ENCODE assay signal across 17 cellular contexts in the genomic region with DNA sequence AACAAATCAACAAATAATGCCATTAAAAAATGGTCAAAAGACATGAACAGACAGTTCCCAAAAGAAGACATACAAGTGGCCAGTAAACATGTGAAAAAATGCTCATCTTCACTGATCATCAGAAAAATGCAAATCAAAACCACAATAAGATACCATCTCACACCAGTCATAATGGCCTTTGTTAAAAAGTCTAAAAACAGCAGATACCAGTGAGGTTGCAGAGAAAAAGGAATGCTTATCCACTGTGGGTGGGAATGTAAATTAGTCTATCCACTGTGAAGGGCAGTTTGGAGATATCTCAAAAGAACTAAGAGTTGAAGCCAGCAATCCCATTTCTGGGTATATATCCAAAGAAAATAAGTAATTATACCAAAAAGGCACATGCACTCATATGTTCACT.
"Had no signal": no experiment of that assay in that cellular context is flagged by ENCODE, and none has a peak within 500 bp of the region (broad histone marks: within the 10 kb centered on the region; RNA-seq: fewer than 3 reads in every experiment).

No MANE protein-coding gene starts in this region.

- H3K36me3 ChIP-seq: esophagus squamous epithelium, tibial nerve, upper lobe of right lung had no signal

- H3K9me3 ChIP-seq: esophagus squamous epithelium, testis, tibial nerve, upper lobe of right lung had no signal

- H3K27me3 ChIP-seq: hepatocyte, testis, tibial nerve, upper lobe of right lung had no signal

- H3K4me2 ChIP-seq: hepatocyte had no signal

- H3K79me2 ChIP-seq: hepatocyte had no signal

- H3K27ac ChIP-seq: esophagus squamous epithelium, hepatocyte, skin epidermis, testis, tibial nerve, upper lobe of right lung had no signal

- H3K4me3 ChIP-seq: esophagus squamous epithelium, hepatocyte, skin epidermis, testis, tibial nerve, upper lobe of right lung had no signal

- DNase-seq: effector memory CD8-positive, alpha-beta T cell; esophagus squamous epithelium; foreskin fibroblast; head of caudate nucleus; kidney glomerular epithelial cell; natural killer cell; posterior cingulate gyrus; stimulated activated CD4-positive, alpha-beta T cell treated with anti-CD3 and anti-CD28 coated beads, Interleukin-2, amount 100 ng/mL, for 24 hours; stimulated activated CD4-positive, alpha-beta T cell treated with anti-CD3 and anti-CD28 coated beads, Interleukin-4, amount 100 ng/mL, for 4 hours; stimulated activated naive B cell treated with anti-CD40 and anti-IgM and Interleukin-4, amounts not matched to agents 10 μg/mL and 1 μg/mL and 100 μg/mL, for 72 hours; stimulated activated naive CD8-positive, alpha-beta T cell treated with anti-CD3 and anti-CD28 coated beads, Interleukin-15, amount 100 ng/mL, for 72 hours; testis; upper lobe of right lung had no signal

- H3K4me1 ChIP-seq: esophagus squamous epithelium, testis, tibial nerve, upper lobe of right lung had no signal

- H2AFZ ChIP-seq: hepatocyte had no signal

- ATAC-seq: effector memory CD8-positive, alpha-beta T cell; natural killer cell; sciatic nerve; stimulated activated naive B cell treated with anti-CD40 and anti-IgM and Interleukin-4, amounts not matched to agents 10 μg/mL and 1 μg/mL and 100 μg/mL, for 72 hours; stimulated activated naive CD8-positive, alpha-beta T cell treated with anti-CD3 and anti-CD28 coated beads, Interleukin-15, amount 100 ng/mL, for 72 hours; upper lobe of right lung had no signal
